In the genomic region with DNA sequence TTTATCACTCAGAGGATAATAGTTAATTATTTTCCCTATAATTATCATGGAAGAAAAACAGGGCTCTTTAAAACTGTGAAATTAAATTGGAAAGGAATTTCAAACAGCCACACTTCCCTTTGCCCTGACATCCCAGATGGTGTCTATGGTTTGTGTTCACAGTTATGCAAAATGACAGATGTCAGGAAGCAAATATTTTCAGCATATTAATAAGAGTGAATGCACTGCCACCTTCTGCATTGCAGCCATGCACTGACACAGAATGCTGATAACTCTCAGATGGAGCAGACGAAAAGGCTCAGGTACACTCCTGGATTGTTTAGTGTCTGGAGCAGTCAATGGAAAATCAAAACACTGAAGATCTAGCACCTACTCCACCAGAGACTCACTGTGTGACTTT, we compare ENCODE assay signal across 21 cellular contexts.
"Had no signal": no experiment of that assay in that cellular context is flagged by ENCODE, and none has a peak within 500 bp of the region (broad histone marks: within the 10 kb centered on the region; RNA-seq: fewer than 3 reads in every experiment).

No MANE protein-coding gene starts in this region.

- H3K4me3 ChIP-seq: adrenal gland, breast epithelium, esophagus squamous epithelium, gastroesophageal sphincter, heart left ventricle, right lobe of liver, uterus had no signal

- H3K27me3 ChIP-seq: adrenal gland, breast epithelium, esophagus squamous epithelium, gastroesophageal sphincter, heart left ventricle, right lobe of liver, uterus had no signal

- H3K27ac ChIP-seq: adrenal gland, breast epithelium, esophagus squamous epithelium, gastroesophageal sphincter, heart left ventricle, right lobe of liver, uterus had no signal

- DNase-seq: activated T-cell treated with anti-CD3 and anti-CD28 coated beads, Interleukin-2, amount 50 U/mL, for 24 hours; adrenal gland; cortex of kidney; endodermal cell; esophagus squamous epithelium; heart left ventricle; islet precursor cell; left cardiac atrium; nephron progenitor cell; nucleus accumbens; right lobe of liver; small intestine; stimulated activated CD4-positive, alpha-beta T cell treated with anti-CD3 and anti-CD28 coated beads, Interleukin-15, amount 100 ng/mL, for 24 hours; T-helper 9 cell; trophoblast cell; uterus had no signal

- FAIRE-seq: small intestine had no signal

- H3K9me3 ChIP-seq: adrenal gland, breast epithelium, esophagus squamous epithelium, gastroesophageal sphincter, heart left ventricle, right lobe of liver, uterus had no signal

- H3K4me1 ChIP-seq: breast epithelium, esophagus squamous epithelium, heart left ventricle, right lobe of liver, uterus had no signal

- ATAC-seq: activated T-helper 17 cell treated with anti-CD3 and anti-CD28 coated beads, Interleukin-2, amount 50 U/mL, for 72 hours; gastroesophageal sphincter; heart left ventricle; left cardiac atrium; right lobe of liver; stimulated activated memory B cell treated with anti-CD40 and anti-IgM and Interleukin-4, amounts not matched to agents 10 μg/mL and 1 μg/mL and 100 μg/mL, for 72 hours; WTC11 had no signal

- H3K36me3 ChIP-seq: adrenal gland, breast epithelium, esophagus squamous epithelium, gastroesophageal sphincter, heart left ventricle, right lobe of liver, uterus had no signal
